In genomic region chr1:92446990-92447681, GRCh38 we compare ENCODE assay signal across 19 cellular contexts. TPM values are rescaled to one million over a fixed set of nuclear protein-coding genes. Genes with fewer than 3 reads are reported as not detected.
DNase-seq lines count a peak whose midpoint lies in the region; ATAC-seq and TF ChIP-seq lines count a peak whose summit lies in the region.
"Had no signal": no experiment of that assay in that cellular context is flagged by ENCODE, and none has a peak within 500 bp of the region (broad histone marks: within the 10 kb centered on the region; RNA-seq: fewer than 3 reads in every experiment).

No MANE protein-coding gene starts in this region.

- H3K4me3 ChIP-seq in endodermal cell (ENCODE audit: low read length) (no peak overlapping the region), smooth muscle cell (no peak overlapping the region)
- H3K4me3 ChIP-seq: heart right ventricle, testis had no signal

- H3K9me3 ChIP-seq in endodermal cell (ENCODE audit: control insufficient read depth, low read length), result no peaks in the 10 kb centered on the region
- no peaks in the 10 kb centered on the region for H3K9me3 ChIP-seq in smooth muscle cell (replicated peaks; ENCODE audit: low read depth)
- H3K9me3 ChIP-seq: heart right ventricle, testis had no signal

- H3K4me1 Mint-ChIP-seq in activated naive CD4-positive, alpha-beta T cell treated with anti-CD3 and anti-CD28 coated beads for 36 hours (ENCODE audit: low read depth), result peaks cover 15% of the 10 kb centered on the region
- H3K4me1 Mint-ChIP-seq in endodermal cell, result peaks cover 23% of the 10 kb centered on the region

- no peak overlapping the region for H2AFZ ChIP-seq in smooth muscle cell (ENCODE audit: low read depth)

- ATAC-seq in activated naive CD4-positive, alpha-beta T cell treated with anti-CD3 and anti-CD28 coated beads, Interleukin-2, amount 50 U/mL, for 72 hours, result peak; percentile 64 to 73
- ATAC-seq in GM21619 (IDR thresholded peaks at IDR 0.05; ENCODE audit: unreplicated experiment) (no peak), GM18861 (IDR thresholded peaks at IDR 0.05; ENCODE audit: unreplicated experiment) (no peak)
- ATAC-seq: esophagus mucosa; heart right ventricle; naive thymus-derived CD8-positive, alpha-beta T cell had no signal

- H3K27me3 ChIP-seq in endodermal cell (ENCODE audit: control insufficient read depth, insufficient read depth, low read length, poor library complexity, severe bottlenecking) (no peaks in the 10 kb centered on the region), smooth muscle cell (ENCODE audit: low read depth) (no peaks in the 10 kb centered on the region)
- H3K27me3 ChIP-seq: heart right ventricle, testis had no signal

- H3K27me3 Mint-ChIP-seq in activated naive CD4-positive, alpha-beta T cell treated with anti-CD3 and anti-CD28 coated beads for 36 hours (ENCODE audit: low read depth), result no peaks in the 10 kb centered on the region
- peaks cover 4% of the 10 kb centered on the region for H3K27me3 Mint-ChIP-seq in endodermal cell (ENCODE audit: insufficient read depth)
- H3K27me3 Mint-ChIP-seq: activated CD4-positive, alpha-beta memory T cell treated with anti-CD3 and anti-CD28 coated beads for 36 hours; CD4-positive, alpha-beta memory T cell; dendritic cell treated with granulocyte-macrophage colony-stimulating factor and Interleukin-4, amounts not matched to agents 40 ng/mL and 50 ng/mL, for 4 days; naive thymus-derived CD8-positive, alpha-beta T cell had no signal

- no peaks in the 10 kb centered on the region for H3K36me3 Mint-ChIP-seq in activated naive CD4-positive, alpha-beta T cell treated with anti-CD3 and anti-CD28 coated beads, Interleukin-2, amount 50 U/mL, for 72 hours
- no peaks in the 10 kb centered on the region for H3K36me3 Mint-ChIP-seq in activated naive CD4-positive, alpha-beta T cell treated with anti-CD3 and anti-CD28 coated beads for 36 hours (ENCODE audit: low read depth)
- no peaks in the 10 kb centered on the region for H3K36me3 Mint-ChIP-seq in endodermal cell (ENCODE audit: low read depth)
- H3K36me3 Mint-ChIP-seq: activated CD4-positive, alpha-beta memory T cell treated with anti-CD3 and anti-CD28 coated beads for 36 hours; CD4-positive, alpha-beta memory T cell; naive thymus-derived CD8-positive, alpha-beta T cell had no signal

- intact Hi-C loops in activated naive CD4-positive, alpha-beta T cell treated with anti-CD3 and anti-CD28 coated beads for 36 hours (cut with micrococcal nuclease), result no loop called here

- no peak overlapping the region for H3K4me3 Mint-ChIP-seq in activated naive CD4-positive, alpha-beta T cell treated with anti-CD3 and anti-CD28 coated beads for 36 hours
- H3K4me3 Mint-ChIP-seq in endodermal cell, result peak overlapping the region; percentile 15
- H3K4me3 Mint-ChIP-seq: activated CD4-positive, alpha-beta memory T cell treated with anti-CD3 and anti-CD28 coated beads for 36 hours; CD4-positive, alpha-beta memory T cell; dendritic cell treated with granulocyte-macrophage colony-stimulating factor and Interleukin-4, amounts not matched to agents 40 ng/mL and 50 ng/mL, for 4 days; naive thymus-derived CD8-positive, alpha-beta T cell had no signal

- H3K36me3 ChIP-seq in endodermal cell (ENCODE audit: control insufficient read depth, insufficient read depth, low read length), result no peaks in the 10 kb centered on the region
- no peaks in the 10 kb centered on the region for H3K36me3 ChIP-seq in smooth muscle cell (ENCODE audit: low read depth)
- H3K36me3 ChIP-seq: heart right ventricle had no signal

- H3K79me2 ChIP-seq in smooth muscle cell (ENCODE audit: low read depth), result no peaks in the 10 kb centered on the region

- TF ChIP-seq CTCF in endodermal cell (conservative IDR thresholded peaks at IDR 0.05), result no peak
- TF ChIP-seq CTCF in smooth muscle cell (IDR thresholded peaks at IDR 0.05; ENCODE audit: borderline replicate concordance, insufficient read depth, poor library complexity, severe bottlenecking), result no peak

- 76 to 90% methylated on average over 2 to 5 of the region's 5 CpGs for WGBS in endodermal cell (ENCODE audit: insufficient coverage in 1 of 2, insufficient read length in 1 of 2), 2 experiments
- WGBS in smooth muscle cell (ENCODE audit: low lambda C conversion rate), result 44% methylated on average over 5 of the region's 5 CpGs

- H3K27ac Mint-ChIP-seq in activated naive CD4-positive, alpha-beta T cell treated with anti-CD3 and anti-CD28 coated beads, Interleukin-2, amount 50 U/mL, for 72 hours, result no peak overlapping the region
- H3K27ac Mint-ChIP-seq in activated naive CD4-positive, alpha-beta T cell treated with anti-CD3 and anti-CD28 coated beads for 36 hours, result no peak overlapping the region
- H3K27ac Mint-ChIP-seq in endodermal cell, result peak overlapping the region; percentile 87
- H3K27ac Mint-ChIP-seq: activated CD4-positive, alpha-beta memory T cell treated with anti-CD3 and anti-CD28 coated beads for 36 hours; dendritic cell treated with granulocyte-macrophage colony-stimulating factor and Interleukin-4, amounts not matched to agents 40 ng/mL and 50 ng/mL, for 4 days had no signal

- peaks cover 5% of the 10 kb centered on the region for H3K4me1 ChIP-seq in endodermal cell (ENCODE audit: control insufficient read depth, insufficient read depth, low read length)
- H3K4me1 ChIP-seq in smooth muscle cell (ENCODE audit: low read depth), result peaks cover 19% of the 10 kb centered on the region

- peak overlapping the region; percentile 53 for H3K4me2 ChIP-seq in smooth muscle cell

- H3K27ac ChIP-seq in endodermal cell (ENCODE audit: low read depth, low read length) (no peak overlapping the region), smooth muscle cell (ENCODE audit: low read depth) (no peak overlapping the region)
- H3K27ac ChIP-seq: heart right ventricle, testis had no signal

- H3K9ac ChIP-seq in endodermal cell (ENCODE audit: extremely low read depth, low read length, poor library complexity, severe bottlenecking) (no peak overlapping the region), smooth muscle cell (ENCODE audit: low read depth) (no peak overlapping the region)

- CTCF ChIA-PET in activated naive CD4-positive, alpha-beta T cell treated with anti-CD3 and anti-CD28 coated beads for 36 hours (lab: Charles Lee), result interaction anchor here (0.7 kb wide), 1 partner anchor 38 kb away, joined by 5 read pairs; no protein-coding TSS in a partner anchor

- H3F3A ChIP-seq in smooth muscle cell (ENCODE audit: low read depth), result no peaks in the 10 kb centered on the region

- H4K20me1 ChIP-seq in smooth muscle cell (ENCODE audit: low read depth), result no peaks in the 10 kb centered on the region

- no peaks in the 10 kb centered on the region for H3K9me3 Mint-ChIP-seq in activated naive CD4-positive, alpha-beta T cell treated with anti-CD3 and anti-CD28 coated beads, Interleukin-2, amount 50 U/mL, for 72 hours
- no peaks in the 10 kb centered on the region for H3K9me3 Mint-ChIP-seq in activated naive CD4-positive, alpha-beta T cell treated with anti-CD3 and anti-CD28 coated beads for 36 hours
- no peaks in the 10 kb centered on the region for H3K9me3 Mint-ChIP-seq in endodermal cell
- H3K9me3 Mint-ChIP-seq: activated CD4-positive, alpha-beta memory T cell treated with anti-CD3 and anti-CD28 coated beads for 36 hours; CD4-positive, alpha-beta memory T cell; dendritic cell treated with granulocyte-macrophage colony-stimulating factor and Interleukin-4, amounts not matched to agents 40 ng/mL and 50 ng/mL, for 4 days had no signal

- no peak for DNase-seq in activated naive CD4-positive, alpha-beta T cell treated with anti-CD3 and anti-CD28 coated beads, Interleukin-2, amount 50 U/mL, for 72 hours (ENCODE audit: low spot score in 2 of 2)
- no peak for DNase-seq in activated naive CD4-positive, alpha-beta T cell treated with anti-CD3 and anti-CD28 coated beads for 36 hours
- peak; percentile 81 for DNase-seq in OCI-M1 (lab: John Stamatoyannopoulos, UW)
- DNase-seq in endodermal cell, result peak; percentile 75
- no peak for DNase-seq in smooth muscle cell (lab: John Stamatoyannopoulos, UW; ENCODE audit: unreplicated experiment)
- DNase-seq in midbrain (lab: John Stamatoyannopoulos, UW), result no peak
- DNase-seq: activated CD4-positive, alpha-beta memory T cell treated with anti-CD3 and anti-CD28 coated beads for 36 hours; aorta; CD4-positive, alpha-beta memory T cell; heart right ventricle; naive thymus-derived CD8-positive, alpha-beta T cell; NCI-H1105; NCI-H345; stimulated activated CD4-positive, alpha-beta T cell treated with anti-CD3 and anti-CD28 coated beads, Interleukin-15, amount 100 ng/mL, for 24 hours; testis had no signal

RNA-seq across cellular contexts. Expression of gene GFI1, which starts 39.6 kb away (rescaled TPM):
- 100 to 1,000 TPM in 1 of 2 donors, 10 to 100 TPM in 1; 42.3 to 125 TPM for total RNA-seq in activated naive CD4-positive, alpha-beta T cell treated with anti-CD3 and anti-CD28 coated beads, Interleukin-2, amount 50 U/mL, for 72 hours
- 10 to 100 TPM; 42.8 to 44.2 TPM for total RNA-seq in activated naive CD4-positive, alpha-beta T cell treated with anti-CD3 and anti-CD28 coated beads for 36 hours
- under 1 TPM; 0.20 to 0.24 TPM for total RNA-seq in endodermal cell
- polyA plus RNA-seq in endodermal cell (2013, experiment 1 of 2), result 0.32 TPM
- 0.21 TPM for polyA plus RNA-seq in endodermal cell (2013, experiment 2 of 2)
- total RNA-seq in smooth muscle cell, result 0.13 and 0.40 TPM in 2 replicates
- not detected in 2 replicates for polyA plus RNA-seq in smooth muscle cell

Comparison
In these comparisons a context has a peak if more than half of its experiments do, and no peak if none do; other contexts are left out.
1. ATAC-seq: peak in activated naive CD4-positive, alpha-beta T cell treated with anti-CD3 and anti-CD28 coated beads, Interleukin-2, amount 50 U/mL, for 72 hours (2 of 2); none in GM21619 (single experiment) and GM18861 (single experiment).
2. DNase-seq: peak in OCI-M1 (single experiment) and endodermal cell (single experiment); none in activated naive CD4-positive, alpha-beta T cell treated with anti-CD3 and anti-CD28 coated beads, Interleukin-2, amount 50 U/mL, for 72 hours (0 of 2), activated naive CD4-positive, alpha-beta T cell treated with anti-CD3 and anti-CD28 coated beads for 36 hours (single experiment), smooth muscle cell (single experiment) and midbrain (single experiment).
3. RNA of gene GFI1, which starts 39.6 kb away (total RNA-seq): 42.3 to 125 TPM in activated naive CD4-positive, alpha-beta T cell treated with anti-CD3 and anti-CD28 coated beads, Interleukin-2, amount 50 U/mL, for 72 hours and 42.8 to 44.2 TPM in activated naive CD4-positive, alpha-beta T cell treated with anti-CD3 and anti-CD28 coated beads for 36 hours; 0.13 to 0.40 TPM in smooth muscle cell and 0.20 to 0.24 TPM in endodermal cell; every median in the first group is over 10 times any median in the second.